ENCODE assay signal across 8 cellular contexts in the genomic region with DNA sequence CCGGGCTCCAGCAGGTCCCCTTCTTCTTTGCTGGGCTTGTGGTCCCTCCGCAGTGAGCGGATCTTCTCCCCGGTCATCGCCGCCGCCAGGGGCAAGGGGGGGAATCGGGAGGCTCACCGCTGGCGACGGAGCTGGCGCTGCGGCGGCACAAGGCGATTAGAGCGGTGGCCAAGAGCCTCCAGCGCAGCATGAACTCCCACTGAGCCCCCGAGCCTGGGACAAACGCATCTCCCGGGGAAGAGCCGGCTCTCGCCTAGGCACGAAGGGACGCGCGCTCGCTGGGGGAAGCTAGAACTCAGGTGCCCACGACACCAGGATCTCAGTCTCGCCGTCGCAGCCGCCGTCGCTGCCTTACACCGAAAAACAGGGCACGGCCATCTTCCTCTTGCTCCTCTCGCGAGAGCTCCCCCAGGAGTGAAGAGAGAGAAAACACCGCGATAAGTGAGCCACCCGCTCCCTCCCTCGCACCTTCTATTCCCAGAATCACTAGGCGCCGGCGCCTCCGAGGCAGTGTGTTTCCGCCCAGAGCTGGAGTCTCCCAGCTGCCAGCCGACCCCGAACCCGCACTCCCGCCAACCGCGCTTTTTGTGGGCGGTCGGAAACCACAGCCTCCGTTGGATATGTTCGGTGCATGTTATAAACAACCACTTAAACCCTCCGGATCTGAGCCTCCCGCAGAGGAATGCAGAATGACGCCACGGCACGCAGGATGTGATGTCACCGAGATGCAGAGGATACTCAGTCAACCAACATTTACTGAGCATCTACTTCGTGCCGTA. TPM values are rescaled to one million over a fixed set of nuclear protein-coding genes. Genes with fewer than 3 reads are reported as not detected.
DNase-seq lines count a peak whose midpoint lies in the region; FAIRE-seq and TF ChIP-seq lines count a peak whose summit lies in the region.

ANKRD13C (minus strand) TSS at position 391 of the 779 bp plus-strand sequence; CDS start at position 77, 314 bp downstream.

- peaks cover 5% of the 10 kb centered on the region for H3K36me3 Mint-ChIP-seq in nephron (ENCODE audit: low read depth)
- peaks cover 18% of the 10 kb centered on the region for H3K36me3 Mint-ChIP-seq in stimulated activated naive CD8-positive, alpha-beta T cell treated with anti-CD3 and anti-CD28 coated beads, Interleukin-15, Interleukin-2, amounts not matched to agents 100 ng/mL and 50 ng/mL, for 24 hours (ENCODE audit: low read depth)

- peaks cover 79% of the 10 kb centered on the region for H3K79me2 ChIP-seq in Loucy (ENCODE audit: insufficient read depth, low read length)

- no peaks in the 10 kb centered on the region for H3K27me3 Mint-ChIP-seq in nephron (ENCODE audit: low read depth)
- no peaks in the 10 kb centered on the region for H3K27me3 Mint-ChIP-seq in stimulated activated naive CD8-positive, alpha-beta T cell treated with anti-CD3 and anti-CD28 coated beads, Interleukin-15, Interleukin-2, amounts not matched to agents 100 ng/mL and 50 ng/mL, for 24 hours

- H3K27me3 ChIP-seq in Loucy (ENCODE audit: insufficient read depth, low read length, poor library complexity, severe bottlenecking) = no peaks in the 10 kb centered on the region

- peak; percentile 65 for FAIRE-seq in H54 (lab: Jason Lieb, UNC)

- H3K4me1 ChIP-seq in Loucy (ENCODE audit: insufficient read depth, low read length, poor library complexity, severe bottlenecking) = peaks cover 39% of the 10 kb centered on the region

- H3K27ac Mint-ChIP-seq in nephron = peak within 1 kb of the TSS; percentile 94 to 98 (median 98)
- peak within 1 kb of the TSS; percentile 94 for H3K27ac Mint-ChIP-seq in stimulated activated naive CD8-positive, alpha-beta T cell treated with anti-CD3 and anti-CD28 coated beads, Interleukin-15, Interleukin-2, amounts not matched to agents 100 ng/mL and 50 ng/mL, for 24 hours

- TF ChIP-seq POLR2A in H54 (IDR thresholded peaks at IDR 0.05; ENCODE audit: low read depth, low read length) = peak; percentile 86
- TF ChIP-seq POLR2A in Raji (IDR thresholded peaks at IDR 0.05; ENCODE audit: insufficient read depth, low read depth, low read length) = peak; percentile 97

- no peaks in the 10 kb centered on the region for H3F3A ChIP-seq in Loucy (ENCODE audit: low read depth)

- no peaks in the 10 kb centered on the region for H3K9me3 ChIP-seq in Loucy (ENCODE audit: insufficient read depth, low read depth, low read length)

- no peaks in the 10 kb centered on the region for H3K9me3 Mint-ChIP-seq in nephron
- no peaks in the 10 kb centered on the region for H3K9me3 Mint-ChIP-seq in stimulated activated naive CD8-positive, alpha-beta T cell treated with anti-CD3 and anti-CD28 coated beads, Interleukin-15, Interleukin-2, amounts not matched to agents 100 ng/mL and 50 ng/mL, for 24 hours

- H3K4me3 Mint-ChIP-seq in nephron = peak within 1 kb of the TSS; percentile 94 to 96 (median 95)
- H3K4me3 Mint-ChIP-seq in stimulated activated naive CD8-positive, alpha-beta T cell treated with anti-CD3 and anti-CD28 coated beads, Interleukin-15, Interleukin-2, amounts not matched to agents 100 ng/mL and 50 ng/mL, for 24 hours = peak within 1 kb of the TSS; percentile 87

- H4K20me1 ChIP-seq in Loucy (ENCODE audit: insufficient read depth, low read length, poor library complexity, severe bottlenecking) = peaks cover 30% of the 10 kb centered on the region

- peak within 1 kb of the TSS; percentile 86 for H3K9ac ChIP-seq in Loucy (ENCODE audit: low read depth, low read length, poor library complexity, severe bottlenecking)

- peak; percentile 98 for DNase-seq in ELF-1 (ENCODE audit: low read depth, low spot score)
- DNase-seq in H54 (ENCODE audit: insufficient read length, low spot score) = peak; percentile 88
- peak; percentile 83 for DNase-seq in activated effector memory CD4-positive, alpha-beta T cell treated with Interleukin-2 at 50 U/mL for 16 hours
- DNase-seq in fibroblast of the aortic adventitia (ENCODE audit: low read depth) = peak; percentile 97

- peak within 1 kb of the TSS; percentile 73 for H2AFZ ChIP-seq in Loucy (ENCODE audit: low read length)

- TF ChIP-seq CTCF in Loucy (conservative IDR thresholded peaks at IDR 0.05; ENCODE audit: low read length) = 0 out of 2 replicates have a peak, but pooled peaks have one; percentile 20
- TF ChIP-seq CTCF in fibroblast of the aortic adventitia (IDR thresholded peaks at IDR 0.05; ENCODE audit: insufficient read depth, low read length) = no peak
- peak in 1 of 3 experiments; percentile 12 for TF ChIP-seq CTCF in nephron (IDR thresholded peaks at IDR 0.05; ENCODE audit: unreplicated experiment in 3 of 3)

- no peaks in the 10 kb centered on the region for H3K36me3 ChIP-seq in Loucy (ENCODE audit: insufficient read depth, low read length)

- H3K4me3 ChIP-seq in Loucy (ENCODE audit: low read length, poor library complexity, severe bottlenecking) (peak within 1 kb of the TSS; percentile 82), fibroblast of the aortic adventitia (ENCODE audit: low read depth, low read length) (peak within 1 kb of the TSS; percentile 96)

- peak within 1 kb of the TSS; percentile 71 for H3K4me2 ChIP-seq in Loucy (ENCODE audit: low read depth, low read length, poor library complexity, severe bottlenecking)

- no peaks in the 10 kb centered on the region for H3K9me2 ChIP-seq in Loucy (replicated peaks; ENCODE audit: low read depth, low read length)

- peaks cover 27% of the 10 kb centered on the region for H3K4me1 Mint-ChIP-seq in nephron
- H3K4me1 Mint-ChIP-seq in stimulated activated naive CD8-positive, alpha-beta T cell treated with anti-CD3 and anti-CD28 coated beads, Interleukin-15, Interleukin-2, amounts not matched to agents 100 ng/mL and 50 ng/mL, for 24 hours (ENCODE audit: low read depth) = peaks cover 43% of the 10 kb centered on the region

RNA-seq across cellular contexts. Expression of gene ANKRD13C, which starts in this region (rescaled TPM):
- total RNA-seq in fibroblast of the aortic adventitia (ENCODE audit: low replicate concordance) = 34.3 and 37.7 TPM in 2 replicates

Comparison
In these comparisons a context has a peak if more than half of its experiments do, and no peak if none do; other contexts are left out.
1. Peak in every context shown above with its lines: DNase-seq and H3K4me3 ChIP-seq.